8 cellular contexts compared by ENCODE assay signal in the genomic region with DNA sequence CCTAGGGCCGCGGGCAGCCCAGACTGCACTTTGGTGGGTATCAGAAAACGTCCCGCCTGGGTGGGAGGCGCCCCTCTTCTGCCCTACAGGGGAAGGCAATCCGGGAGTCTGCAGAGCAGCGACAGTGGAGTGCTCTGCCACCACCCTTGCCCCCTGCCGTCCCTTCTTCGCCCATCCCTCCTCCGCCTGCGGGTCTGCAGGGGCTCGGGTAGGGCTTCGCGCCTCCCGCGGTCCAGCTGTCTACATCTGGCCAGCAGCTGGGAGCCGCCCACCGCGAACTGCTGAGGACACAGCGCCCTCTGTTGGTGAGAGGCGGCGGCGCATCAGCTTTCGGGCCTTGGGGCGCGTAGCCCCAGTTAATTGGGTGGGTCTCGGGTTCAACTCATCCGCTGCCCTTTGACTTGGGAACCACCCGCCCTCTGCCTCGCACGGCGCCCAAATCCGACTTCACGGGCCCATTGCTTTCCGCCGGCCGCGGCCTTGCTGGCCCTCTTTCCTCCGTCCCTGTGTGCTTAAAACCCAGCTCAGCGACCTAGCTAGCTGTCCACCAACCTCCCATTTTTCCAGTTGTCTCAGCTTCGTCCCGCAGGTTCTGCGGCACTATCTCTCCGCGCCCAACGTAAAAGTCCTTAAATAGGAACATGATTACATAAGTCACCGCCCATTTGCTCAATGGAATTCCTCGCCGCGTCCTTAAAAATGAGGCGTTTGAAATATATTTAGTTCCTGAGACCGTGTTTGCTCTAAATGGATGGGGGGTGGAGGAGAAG. TPM values are rescaled to one million over a fixed set of nuclear protein-coding genes. Genes with fewer than 3 reads are reported as not detected.
DNase-seq lines count a peak whose midpoint lies in the region; ATAC-seq and TF ChIP-seq lines count a peak whose summit lies in the region.

No MANE protein-coding gene starts in this region.

- peaks cover 39 to 47% (median 46%) of the 10 kb centered on the region in 3 donors for H3K27me3 Mint-ChIP-seq in immature natural killer cell (ENCODE audit: low read depth in 3 of 3)

- TF ChIP-seq CTCF in astrocyte of the spinal cord (IDR thresholded peaks at IDR 0.05; ENCODE audit: low read depth, low read length), result peak; percentile 94

- H3K9me3 Mint-ChIP-seq in immature natural killer cell, result peaks cover 0 to 4% (median 0%) of the 10 kb centered on the region in 6 donors

- H3K4me3 ChIP-seq in astrocyte of the spinal cord (ENCODE audit: low read depth, low read length), result no peak overlapping the region

- no peaks in the 10 kb centered on the region for H3K36me3 Mint-ChIP-seq in immature natural killer cell

- in situ Hi-C loops in Caki2 (cut with HindIII; ENCODE audit: low pct_unique_long_range_greater_than_20kb, low sequenced_read_pairs), result no loop called here
- in situ Hi-C loops in astrocyte of the spinal cord (cut with HindIII; ENCODE audit: low sequenced_read_pairs), result no loop called here

- peak; percentile 35 for ATAC-seq in GM21367 (IDR thresholded peaks at IDR 0.05; ENCODE audit: unreplicated experiment)

- peaks cover 40 to 42% of the 10 kb centered on the region in 2 donors for H3K4me1 Mint-ChIP-seq in immature natural killer cell

- DNase-seq in Caki2 (ENCODE audit: low read depth) (peak; percentile 57), LHCN-M2 (ENCODE audit: low read depth) (peak; percentile 19), T-helper 9 cell (peak; percentile 80), astrocyte of the spinal cord (ENCODE audit: low read depth, low spot score) (peak; percentile 12), immature natural killer cell (peak; percentile 77 to 79 (median 78)), NCI-H2029 treated with DMSO at 0.1 percent for 48 hours (lab: John Stamatoyannopoulos, UW) (no peak)
- DNase-seq in stimulated activated CD4-positive, alpha-beta T cell treated with anti-CD3 and anti-CD28 coated beads, Interleukin-4, amount 100 ng/mL, for 1 hour, result peak; percentile 84

- peak overlapping the region; percentile 69 to 83 (median 74) for H3K4me3 Mint-ChIP-seq in immature natural killer cell

- H3K27ac Mint-ChIP-seq in immature natural killer cell, result peak overlapping the region in 5 of 6 donors; percentile 79 to 91 (median 86)

RNA-seq across cellular contexts. Expression of gene WNT10A, which starts 17.6 kb away (rescaled TPM):
- 4.5 and 6.5 TPM in 2 replicates for total RNA-seq in Caki2 (2014; rRNA removed; shearing (Covaris generic); ENCODE audit: low replicate concordance)
- 0.06 TPM in 1 of 2 replicates, not detected in the other for total RNA-seq in LHCN-M2 (2014; rRNA removed)
- polyA plus RNA-seq in LHCN-M2 (2012), result not detected
- under 1 TPM in 1 of 3 donors, not detected in 2; 0.19 TPM for polyA plus RNA-seq in immature natural killer cell

RNA-seq across cellular contexts. Expression of gene WNT6, which starts 38.7 kb away (rescaled TPM):
- total RNA-seq in Caki2 (2014; rRNA removed; shearing (Covaris generic); ENCODE audit: low replicate concordance), result 1.3 and 4.4 TPM in 2 replicates
- 0.23 TPM in 1 of 2 replicates, not detected in the other for total RNA-seq in LHCN-M2 (2014; rRNA removed)
- not detected for polyA plus RNA-seq in LHCN-M2 (2012)
- polyA plus RNA-seq in immature natural killer cell, result under 1 TPM in 1 of 3 donors, not detected in 2; 0.22 TPM
